In the genomic region with DNA sequence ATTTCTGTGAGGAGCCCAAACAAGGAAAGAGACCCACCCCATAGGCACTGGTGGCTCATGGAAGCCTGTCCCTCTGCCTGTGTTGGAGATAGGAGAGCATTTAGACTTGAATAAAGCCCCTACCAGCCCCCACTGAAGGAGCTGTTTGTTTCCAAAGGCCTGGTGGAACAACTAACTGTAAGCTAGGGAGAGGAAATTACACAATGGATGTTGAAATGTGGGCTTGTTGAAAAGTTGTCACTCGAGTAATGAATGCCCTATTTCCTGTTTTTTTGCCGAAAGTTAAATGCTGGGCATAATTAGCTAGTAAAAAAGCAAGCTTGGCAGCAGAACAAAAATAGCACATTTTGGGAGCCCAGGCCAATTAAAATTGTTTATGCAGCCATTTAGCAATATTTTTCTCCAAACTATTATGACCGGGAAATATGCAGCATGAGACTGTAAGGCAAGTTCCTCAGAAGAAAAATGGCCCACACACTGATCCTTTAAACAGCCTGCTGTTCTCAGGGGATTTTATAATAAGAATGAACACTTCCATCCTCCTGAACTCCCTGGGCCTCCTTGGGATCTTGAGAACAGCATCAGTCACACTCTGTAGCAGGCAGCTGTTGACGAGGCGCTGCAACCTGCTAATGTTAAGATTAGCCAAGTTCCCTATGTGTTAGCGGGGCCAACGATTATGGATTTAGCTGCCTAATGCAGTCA, we compare ENCODE assay signal across 8 cellular contexts. TPM values are rescaled to one million over a fixed set of nuclear protein-coding genes. Genes with fewer than 3 reads are reported as not detected.
A peak's percentile ranks its signal among the peaks of the same experiment; 100 is the strongest.
DNase-seq lines count a peak whose midpoint lies in the region; ATAC-seq, FAIRE-seq and TF ChIP-seq lines count a peak whose summit lies in the region.

No MANE protein-coding gene starts in this region.

- no peaks in the 10 kb centered on the region for H3K36me3 ChIP-seq in body of pancreas (replicated peaks in 1 of 2; ENCODE audit: insufficient read depth in 1 of 2, low read depth in 2 of 2)
- H3K36me3 ChIP-seq in left lung: no peaks in the 10 kb centered on the region
- no peaks in the 10 kb centered on the region for H3K36me3 ChIP-seq in testis (ENCODE audit: low read depth, missing control alignments)

- H3K9me3 ChIP-seq in body of pancreas (peaks cover 0 to 6% (median 0%) of the 10 kb centered on the region in 3 donors), left lung (peaks cover 0 to 5% of the 10 kb centered on the region in 2 donors), testis (no peaks in the 10 kb centered on the region)

- TF ChIP-seq POLR2A in body of pancreas (IDR thresholded peaks at IDR 0.05) (no peak), testis (IDR thresholded peaks at IDR 0.05) (no peak), H54 (IDR thresholded peaks at IDR 0.05; ENCODE audit: low read depth, low read length) (no peak)

- H3K27ac ChIP-seq in body of pancreas: peak overlapping the region in 2 of 4 donors; percentile 53 to 75
- peak overlapping the region; percentile 81 to 93 for H3K27ac ChIP-seq in left lung
- peak overlapping the region; percentile 31 to 33 for H3K27ac ChIP-seq in testis

- peak; percentile 52 for DNase-seq in NCI-H1105 (lab: John Stamatoyannopoulos, UW)
- peak in 2 of 4 donors; percentile 13 to 35 for DNase-seq in body of pancreas
- DNase-seq in left lung: no peak
- peak; percentile 27 for DNase-seq in testis
- no peak for DNase-seq in effector CD4-positive, alpha-beta T cell
- no peak for DNase-seq in mesenteric fat pad (ENCODE audit: low spot score)
- DNase-seq in H54 (ENCODE audit: insufficient read length, low spot score): no peak
- DNase-seq in DMS53 (lab: John Stamatoyannopoulos, UW): no peak

- intact Hi-C loops in body of pancreas (cut with DNase I) (no loop called here), left lung (cut with DNase I) (loop anchor here in 1 of 2 donors (5.0 kb wide), 1 partner anchor 63 kb away; no protein-coding TSS in a partner anchor), testis (cut with DNase I; ENCODE audit: low total_unique reads) (no loop called here)

- H3K27me3 ChIP-seq in body of pancreas (no peaks in the 10 kb centered on the region), left lung (no peaks in the 10 kb centered on the region), testis (no peaks in the 10 kb centered on the region)

- H3K4me3 ChIP-seq in body of pancreas (no peak overlapping the region), left lung (no peak overlapping the region), testis (no peak overlapping the region)

- no peak for TF ChIP-seq CTCF in body of pancreas (IDR thresholded peaks at IDR 0.05)
- no peak for TF ChIP-seq CTCF in left lung (IDR thresholded peaks at IDR 0.05)
- no peak for TF ChIP-seq CTCF in testis (IDR thresholded peaks at IDR 0.05)

- WGBS in body of pancreas, 2 donors: 29 to 41% methylated on average over 7 of the region's 7 CpGs
- WGBS in testis, 2 donors: 40 to 45% methylated on average over 7 of the region's 7 CpGs

- H3K4me1 ChIP-seq in body of pancreas: peaks cover 3% of the 10 kb centered on the region
- peaks cover 8 to 74% of the 10 kb centered on the region in 2 donors for H3K4me1 ChIP-seq in left lung
- H3K4me1 ChIP-seq in testis: peaks cover 6% of the 10 kb centered on the region

- FAIRE-seq in H54 (lab: Jason Lieb, UNC): no peak

- ATAC-seq in body of pancreas: peak; percentile 70
- peak; percentile 84 for ATAC-seq in left lung

RNA-seq across cellular contexts. Expression of a gene that starts 38.6 kb away (rescaled TPM):
- total RNA-seq in body of pancreas: 1 to 10 TPM; 7.3 to 8.0 TPM
- total RNA-seq in left lung: 10 to 100 TPM; 27.8 to 42.0 TPM
- total RNA-seq in testis: 1 to 10 TPM; 6.5 to 8.1 TPM
- polyA plus RNA-seq in testis (ENCODE audit: insufficient read depth, low read depth, low replicate concordance): 18.3 TPM
- total RNA-seq in mesenteric fat pad: 27.3 TPM

Comparison
In these comparisons a context has a peak if more than half of its experiments do, and no peak if none do; other contexts are left out.
1. DNase-seq: peak in NCI-H1105 (single experiment) and testis (single experiment); none in left lung (0 of 2), effector CD4-positive, alpha-beta T cell (single experiment), mesenteric fat pad (single experiment), H54 (single experiment) and DMS53 (single experiment).